Comparison of ENCODE assay signal across 17 cellular contexts in the genomic region with DNA sequence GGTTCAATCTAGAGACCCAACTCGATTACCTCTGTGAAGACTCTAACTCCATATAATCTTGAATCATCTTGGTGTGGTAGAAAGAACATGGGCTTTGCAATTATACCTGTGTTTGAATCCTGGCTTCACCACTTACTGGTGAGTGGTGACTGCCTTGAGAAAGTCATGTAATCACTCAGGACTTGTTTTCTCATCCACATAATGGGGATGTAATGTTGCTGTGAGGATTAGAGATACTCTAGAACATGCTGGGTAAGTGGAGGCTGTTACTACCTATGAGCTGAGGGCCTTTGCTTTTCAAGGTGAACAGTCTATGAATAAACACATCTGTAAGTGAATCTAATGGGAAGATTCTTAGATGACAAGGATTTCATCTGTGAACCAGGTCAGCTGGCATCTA. TPM values are rescaled to one million over a fixed set of nuclear protein-coding genes. Genes with fewer than 3 reads are reported as not detected.
DNase-seq lines count a peak whose midpoint lies in the region; ATAC-seq, FAIRE-seq and TF ChIP-seq lines count a peak whose summit lies in the region.
"Had no signal": no experiment of that assay in that cellular context is flagged by ENCODE, and none has a peak within 500 bp of the region (broad histone marks: within the 10 kb centered on the region; RNA-seq: fewer than 3 reads in every experiment).

No MANE protein-coding gene starts in this region.

- peaks cover 3 to 5% (median 4%) of the 10 kb centered on the region in 3 donors for H3K4me1 ChIP-seq in pancreas

- WGBS in pancreas, 2 donors = 94 to 100% methylated on average over 1 of the region's 1 CpG

- peaks cover 4% of the 10 kb centered on the region for H3K36me3 Mint-ChIP-seq in activated naive CD8-positive, alpha-beta T cell treated with anti-CD3 and anti-CD28 coated beads, Interleukin-2, amount 10 ng/mL, durations not matched to agents 7 days and 5 days
- peaks cover 7% of the 10 kb centered on the region for H3K36me3 Mint-ChIP-seq in activated naive CD8-positive, alpha-beta T cell treated with anti-CD3 and anti-CD28 coated beads for 36 hours
- peaks cover 3% of the 10 kb centered on the region for H3K36me3 Mint-ChIP-seq in activated naive CD8-positive, alpha-beta T cell treated with anti-CD3 and anti-CD28 coated beads, Interleukin-2, amount 50 U/mL, for 24 hours (ENCODE audit: low read depth)
- H3K36me3 Mint-ChIP-seq in natural killer cell treated with Interleukin-12 subunit alpha and Interleukin-12 subunit beta and Interleukin-15 and Interleukin-18, amount 100 ng/mL, for 72 hours = peaks cover 6% of the 10 kb centered on the region
- H3K36me3 Mint-ChIP-seq in effector memory CD8-positive, alpha-beta T cell (ENCODE audit: insufficient read depth) = peaks cover 26% of the 10 kb centered on the region

- FAIRE-seq in pancreas (lab: Jason Lieb, UNC) = no peak

- no peak for ATAC-seq in activated naive CD8-positive, alpha-beta T cell treated with anti-CD3 and anti-CD28 coated beads, Interleukin-2, amount 10 ng/mL, durations not matched to agents 7 days and 5 days (ENCODE audit: low read depth)
- no peak for ATAC-seq in activated naive CD8-positive, alpha-beta T cell treated with anti-CD3 and anti-CD28 coated beads, Interleukin-2, amount 50 U/mL, for 24 hours
- no peak for ATAC-seq in natural killer cell treated with Interleukin-12 subunit alpha and Interleukin-12 subunit beta and Interleukin-15 and Interleukin-18, amount 100 ng/mL, for 72 hours
- ATAC-seq in effector memory CD8-positive, alpha-beta T cell (replicated peaks) = no peak
- ATAC-seq in pancreas = no peak
- ATAC-seq: CD8-positive, alpha-beta T cell had no signal

- no peak for TF ChIP-seq CTCF in pancreas (IDR thresholded peaks at IDR 0.05)

- H3K27ac Mint-ChIP-seq in activated naive CD8-positive, alpha-beta T cell treated with anti-CD3 and anti-CD28 coated beads, Interleukin-2, amount 10 ng/mL, durations not matched to agents 7 days and 5 days = peak overlapping the region; percentile 23
- no peak overlapping the region for H3K27ac Mint-ChIP-seq in activated naive CD8-positive, alpha-beta T cell treated with anti-CD3 and anti-CD28 coated beads for 36 hours
- H3K27ac Mint-ChIP-seq in activated naive CD8-positive, alpha-beta T cell treated with anti-CD3 and anti-CD28 coated beads, Interleukin-2, amount 50 U/mL, for 24 hours = peak overlapping the region; percentile 39
- peak overlapping the region in 1 of 2 donors; percentile 96 for H3K27ac Mint-ChIP-seq in natural killer cell treated with Interleukin-12 subunit alpha and Interleukin-12 subunit beta and Interleukin-15 and Interleukin-18, amount 100 ng/mL, for 72 hours
- H3K27ac Mint-ChIP-seq in effector memory CD8-positive, alpha-beta T cell = no peak overlapping the region
- H3K27ac Mint-ChIP-seq: HFFc6 had no signal

- no peak overlapping the region for H3K27ac ChIP-seq in pancreas
- H3K27ac ChIP-seq: Peyer's patch had no signal

- H3K27me3 Mint-ChIP-seq in activated naive CD8-positive, alpha-beta T cell treated with anti-CD3 and anti-CD28 coated beads, Interleukin-2, amount 10 ng/mL, durations not matched to agents 7 days and 5 days = no peaks in the 10 kb centered on the region
- H3K27me3 Mint-ChIP-seq in activated naive CD8-positive, alpha-beta T cell treated with anti-CD3 and anti-CD28 coated beads for 36 hours = no peaks in the 10 kb centered on the region
- peaks cover 2% of the 10 kb centered on the region for H3K27me3 Mint-ChIP-seq in activated naive CD8-positive, alpha-beta T cell treated with anti-CD3 and anti-CD28 coated beads, Interleukin-2, amount 50 U/mL, for 24 hours
- H3K27me3 Mint-ChIP-seq in natural killer cell treated with Interleukin-12 subunit alpha and Interleukin-12 subunit beta and Interleukin-15 and Interleukin-18, amount 100 ng/mL, for 72 hours = no peaks in the 10 kb centered on the region
- H3K27me3 Mint-ChIP-seq in effector memory CD8-positive, alpha-beta T cell = no peaks in the 10 kb centered on the region

- no peak for DNase-seq in activated naive CD8-positive, alpha-beta T cell treated with anti-CD3 and anti-CD28 coated beads, Interleukin-2, amount 10 ng/mL, durations not matched to agents 7 days and 5 days
- no peak for DNase-seq in activated naive CD8-positive, alpha-beta T cell treated with anti-CD3 and anti-CD28 coated beads for 36 hours
- no peak for DNase-seq in activated naive CD8-positive, alpha-beta T cell treated with anti-CD3 and anti-CD28 coated beads, Interleukin-2, amount 50 U/mL, for 24 hours
- no peak for DNase-seq in natural killer cell treated with Interleukin-12 subunit alpha and Interleukin-12 subunit beta and Interleukin-15 and Interleukin-18, amount 100 ng/mL, for 72 hours (ENCODE audit: low spot score)
- DNase-seq in effector memory CD8-positive, alpha-beta T cell = no peak
- DNase-seq in HPDE6-E6E7 (ENCODE audit: extremely low spot score) = no peak
- no peak for DNase-seq in pancreas
- DNase-seq: CD8-positive, alpha-beta T cell; DND-41; GOT3; HFFc6; NCI-H1417; NCI-H1930; NCI-H2171 treated with DMSO at 0.1 percent for 48 hours; NCI-H774; Right ventricle myocardium superior had no signal

- H3K9me3 Mint-ChIP-seq in activated naive CD8-positive, alpha-beta T cell treated with anti-CD3 and anti-CD28 coated beads, Interleukin-2, amount 10 ng/mL, durations not matched to agents 7 days and 5 days = no peaks in the 10 kb centered on the region
- H3K9me3 Mint-ChIP-seq in activated naive CD8-positive, alpha-beta T cell treated with anti-CD3 and anti-CD28 coated beads for 36 hours = no peaks in the 10 kb centered on the region
- no peaks in the 10 kb centered on the region for H3K9me3 Mint-ChIP-seq in activated naive CD8-positive, alpha-beta T cell treated with anti-CD3 and anti-CD28 coated beads, Interleukin-2, amount 50 U/mL, for 24 hours
- no peaks in the 10 kb centered on the region for H3K9me3 Mint-ChIP-seq in natural killer cell treated with Interleukin-12 subunit alpha and Interleukin-12 subunit beta and Interleukin-15 and Interleukin-18, amount 100 ng/mL, for 72 hours
- H3K9me3 Mint-ChIP-seq in effector memory CD8-positive, alpha-beta T cell = no peaks in the 10 kb centered on the region
- H3K9me3 Mint-ChIP-seq: CD8-positive, alpha-beta T cell; HFFc6 had no signal

- intact Hi-C loops in pancreas (cut with DNase I) = loop anchor here in 1 of 3 donors (10.0 kb wide), 1 partner anchor 99 kb away; a partner anchor contains a TSS

- no peaks in the 10 kb centered on the region for H3K9me3 ChIP-seq in pancreas
- H3K9me3 ChIP-seq: Peyer's patch had no signal

- POLR2A ChIA-PET in activated naive CD8-positive, alpha-beta T cell treated with anti-CD3 and anti-CD28 coated beads, Interleukin-2, amount 10 ng/mL, durations not matched to agents 7 days and 5 days (lab: Charles Lee) = interaction anchor here (0.5 to 3.2 kb wide), 3 partner anchors 97 to 1037 kb away, joined by 3 to 61 read pairs (median 5); a partner anchor contains a TSS

- no peaks in the 10 kb centered on the region for H3K27me3 ChIP-seq in pancreas
- H3K27me3 ChIP-seq: Peyer's patch had no signal

- H3K4me3 ChIP-seq in pancreas = no peak overlapping the region

- no peak overlapping the region for H3K4me3 Mint-ChIP-seq in activated naive CD8-positive, alpha-beta T cell treated with anti-CD3 and anti-CD28 coated beads, Interleukin-2, amount 10 ng/mL, durations not matched to agents 7 days and 5 days
- no peak overlapping the region for H3K4me3 Mint-ChIP-seq in activated naive CD8-positive, alpha-beta T cell treated with anti-CD3 and anti-CD28 coated beads for 36 hours
- H3K4me3 Mint-ChIP-seq in activated naive CD8-positive, alpha-beta T cell treated with anti-CD3 and anti-CD28 coated beads, Interleukin-2, amount 50 U/mL, for 24 hours = peak overlapping the region; percentile 8
- peak overlapping the region; percentile 15 for H3K4me3 Mint-ChIP-seq in natural killer cell treated with Interleukin-12 subunit alpha and Interleukin-12 subunit beta and Interleukin-15 and Interleukin-18, amount 100 ng/mL, for 72 hours
- no peak overlapping the region for H3K4me3 Mint-ChIP-seq in effector memory CD8-positive, alpha-beta T cell
- H3K4me3 Mint-ChIP-seq: HFFc6 had no signal

- no peaks in the 10 kb centered on the region for H3K36me3 ChIP-seq in pancreas
- H3K36me3 ChIP-seq: Peyer's patch had no signal

- peaks cover 15% of the 10 kb centered on the region for H3K4me1 Mint-ChIP-seq in activated naive CD8-positive, alpha-beta T cell treated with anti-CD3 and anti-CD28 coated beads, Interleukin-2, amount 10 ng/mL, durations not matched to agents 7 days and 5 days
- H3K4me1 Mint-ChIP-seq in activated naive CD8-positive, alpha-beta T cell treated with anti-CD3 and anti-CD28 coated beads for 36 hours = peaks cover 16% of the 10 kb centered on the region
- H3K4me1 Mint-ChIP-seq in activated naive CD8-positive, alpha-beta T cell treated with anti-CD3 and anti-CD28 coated beads, Interleukin-2, amount 50 U/mL, for 24 hours = peaks cover 21% of the 10 kb centered on the region
- peaks cover 16 to 23% of the 10 kb centered on the region in 2 donors for H3K4me1 Mint-ChIP-seq in natural killer cell treated with Interleukin-12 subunit alpha and Interleukin-12 subunit beta and Interleukin-15 and Interleukin-18, amount 100 ng/mL, for 72 hours (ENCODE audit: low read depth in 2 of 2)
- H3K4me1 Mint-ChIP-seq in effector memory CD8-positive, alpha-beta T cell (ENCODE audit: low read depth in 2 of 2) = peaks cover 9 to 12% of the 10 kb centered on the region in 2 donors

RNA-seq across cellular contexts. Expression of a gene that starts 2.6 kb away (rescaled TPM):
- total RNA-seq in activated naive CD8-positive, alpha-beta T cell treated with anti-CD3 and anti-CD28 coated beads, Interleukin-2, amount 10 ng/mL, durations not matched to agents 7 days and 5 days = 100 to 1,000 TPM; 109 to 122 TPM
- 10 to 100 TPM; 63.1 to 64.3 TPM for total RNA-seq in activated naive CD8-positive, alpha-beta T cell treated with anti-CD3 and anti-CD28 coated beads for 36 hours
- 10 to 100 TPM; 83.5 to 90.1 TPM for total RNA-seq in natural killer cell treated with Interleukin-12 subunit alpha and Interleukin-12 subunit beta and Interleukin-15 and Interleukin-18, amount 100 ng/mL, for 72 hours
- 10 to 100 TPM; 20.4 to 37.9 (median 23.2) TPM for total RNA-seq in pancreas
- 10 to 100 TPM; 10.4 to 15.5 TPM for polyA plus RNA-seq in pancreas

Comparison
In these comparisons a context has a peak if more than half of its experiments do, and no peak if none do; other contexts are left out.
1. H3K27ac Mint-ChIP-seq: peak in activated naive CD8-positive, alpha-beta T cell treated with anti-CD3 and anti-CD28 coated beads, Interleukin-2, amount 10 ng/mL, durations not matched to agents 7 days and 5 days (single experiment) and activated naive CD8-positive, alpha-beta T cell treated with anti-CD3 and anti-CD28 coated beads, Interleukin-2, amount 50 U/mL, for 24 hours (single experiment); none in activated naive CD8-positive, alpha-beta T cell treated with anti-CD3 and anti-CD28 coated beads for 36 hours (single experiment) and effector memory CD8-positive, alpha-beta T cell (0 of 2).
2. H3K4me3 Mint-ChIP-seq: peak in activated naive CD8-positive, alpha-beta T cell treated with anti-CD3 and anti-CD28 coated beads, Interleukin-2, amount 50 U/mL, for 24 hours (single experiment) and natural killer cell treated with Interleukin-12 subunit alpha and Interleukin-12 subunit beta and Interleukin-15 and Interleukin-18, amount 100 ng/mL, for 72 hours (single experiment); none in activated naive CD8-positive, alpha-beta T cell treated with anti-CD3 and anti-CD28 coated beads, Interleukin-2, amount 10 ng/mL, durations not matched to agents 7 days and 5 days (single experiment), activated naive CD8-positive, alpha-beta T cell treated with anti-CD3 and anti-CD28 coated beads for 36 hours (single experiment) and effector memory CD8-positive, alpha-beta T cell (0 of 2).